Comparison of ENCODE assay signal across 25 cellular contexts in the genomic region with DNA sequence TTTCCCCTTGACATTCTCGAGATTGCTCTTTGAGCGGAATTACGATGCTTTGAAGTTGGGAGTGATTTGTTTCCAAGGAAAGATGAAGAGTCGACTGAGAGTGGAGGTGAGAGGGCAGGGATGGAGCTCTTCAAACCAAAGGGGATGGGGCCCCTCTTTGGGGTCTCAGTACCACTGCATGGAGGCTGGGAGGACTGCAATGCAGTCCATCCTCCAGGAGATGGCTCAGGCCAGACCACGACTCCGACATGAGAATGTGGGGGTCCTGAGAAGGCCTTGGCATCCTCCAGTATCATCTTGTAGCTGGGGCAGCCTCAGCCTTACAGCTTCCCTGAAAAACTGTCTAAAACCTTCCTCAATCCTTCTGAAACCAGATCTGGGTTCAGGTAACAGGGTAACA. TPM values are rescaled to one million over a fixed set of nuclear protein-coding genes. Genes with fewer than 3 reads are reported as not detected.
DNase-seq lines count a peak whose midpoint lies in the region; ATAC-seq and TF ChIP-seq lines count a peak whose summit lies in the region.
"Had no signal": no experiment of that assay in that cellular context is flagged by ENCODE, and none has a peak within 500 bp of the region (broad histone marks: within the 10 kb centered on the region; RNA-seq: fewer than 3 reads in every experiment).

No MANE protein-coding gene starts in this region.

- intact Hi-C loops in posterior vena cava (cut with DNase I) = loop anchor here (10.0 kb wide), 2 partner anchors 62 to 1782 kb away; a partner anchor contains a TSS

- H3K4me1 Mint-ChIP-seq in activated naive CD8-positive, alpha-beta T cell treated with anti-CD3 and anti-CD28 coated beads for 36 hours = peaks cover 17% of the 10 kb centered on the region

- no peaks in the 10 kb centered on the region for H3K36me3 Mint-ChIP-seq in activated naive CD8-positive, alpha-beta T cell treated with anti-CD3 and anti-CD28 coated beads for 36 hours
- H3K36me3 Mint-ChIP-seq: activated naive CD8-positive, alpha-beta T cell treated with anti-CD3 and anti-CD28 coated beads, Interleukin-2, amount 10 ng/mL, durations not matched to agents 7 days and 5 days; stimulated activated effector memory CD8-positive, alpha-beta T cell treated with anti-CD3 and anti-CD28 coated beads, Interleukin-12 subunit alpha, Interleukin-12 subunit beta, amount 100 ng/mL, for 72 hours had no signal

- no peak for ATAC-seq in GM19452 (IDR thresholded peaks at IDR 0.05; ENCODE audit: unreplicated experiment)
- ATAC-seq: GM12878; stimulated activated effector memory CD8-positive, alpha-beta T cell treated with anti-CD3 and anti-CD28 coated beads, Interleukin-12 subunit alpha, Interleukin-12 subunit beta, amount 100 ng/mL, for 72 hours had no signal

- no peak overlapping the region for H3K4me3 Mint-ChIP-seq in activated naive CD8-positive, alpha-beta T cell treated with anti-CD3 and anti-CD28 coated beads for 36 hours
- H3K4me3 Mint-ChIP-seq: activated naive CD8-positive, alpha-beta T cell treated with anti-CD3 and anti-CD28 coated beads, Interleukin-2, amount 10 ng/mL, durations not matched to agents 7 days and 5 days; stimulated activated effector memory CD8-positive, alpha-beta T cell treated with anti-CD3 and anti-CD28 coated beads, Interleukin-12 subunit alpha, Interleukin-12 subunit beta, amount 100 ng/mL, for 72 hours had no signal

- CTCF ChIA-PET in RWPE1 (lab: Yijun Ruan, JAX) = no interaction called here

- no peak overlapping the region for H3K27ac Mint-ChIP-seq in activated naive CD8-positive, alpha-beta T cell treated with anti-CD3 and anti-CD28 coated beads for 36 hours
- H3K27ac Mint-ChIP-seq: activated naive CD8-positive, alpha-beta T cell treated with anti-CD3 and anti-CD28 coated beads, Interleukin-2, amount 10 ng/mL, durations not matched to agents 7 days and 5 days; activated T-helper 2 cell treated with anti-CD3 and anti-CD28 coated beads, Interferon-gamma antibody, Interleukin-2, Interleukin-4, amounts not matched to agents 10 μg/mL and 5 μg/mL and 100 μg/mL, durations not matched to agents 14 hours and 24 hours and 36 hours; stimulated activated effector memory CD8-positive, alpha-beta T cell treated with anti-CD3 and anti-CD28 coated beads, Interleukin-12 subunit alpha, Interleukin-12 subunit beta, amount 100 ng/mL, for 72 hours had no signal

- H3K9me3 Mint-ChIP-seq in activated naive CD8-positive, alpha-beta T cell treated with anti-CD3 and anti-CD28 coated beads for 36 hours = no peaks in the 10 kb centered on the region
- H3K9me3 Mint-ChIP-seq: activated naive CD8-positive, alpha-beta T cell treated with anti-CD3 and anti-CD28 coated beads, Interleukin-2, amount 10 ng/mL, durations not matched to agents 7 days and 5 days; activated T-helper 2 cell treated with anti-CD3 and anti-CD28 coated beads, Interferon-gamma antibody, Interleukin-2, Interleukin-4, amounts not matched to agents 10 μg/mL and 5 μg/mL and 100 μg/mL, durations not matched to agents 14 hours and 24 hours and 36 hours; stimulated activated effector memory CD8-positive, alpha-beta T cell treated with anti-CD3 and anti-CD28 coated beads, Interleukin-12 subunit alpha, Interleukin-12 subunit beta, amount 100 ng/mL, for 72 hours had no signal

- peak overlapping the region; percentile 5; the same call in 1 of the 2 replicates for H3K27ac ChIP-seq in RWPE1
- H3K27ac ChIP-seq: hepatocyte, neutrophil had no signal

- POLR2A ChIA-PET in RWPE1 (lab: Yijun Ruan, JAX; ENCODE audit: low non-redundant PET) = no interaction called here

- DNase-seq in D341Med (ENCODE audit: low spot score) = peak; percentile 5
- no peak for DNase-seq in RWPE1 (ENCODE audit: low spot score)
- peak; percentile 36 for DNase-seq in iPS-NIHi7 (ENCODE audit: extremely low spot score)
- peak; percentile 15 for DNase-seq in posterior vena cava (ENCODE audit: low spot score)
- DNase-seq in SK-N-DZ (ENCODE audit: low spot score) = no peak
- no peak for DNase-seq in activated naive CD8-positive, alpha-beta T cell treated with anti-CD3 and anti-CD28 coated beads for 36 hours
- DNase-seq: activated naive CD8-positive, alpha-beta T cell treated with anti-CD3 and anti-CD28 coated beads, Interleukin-2, amount 10 ng/mL, durations not matched to agents 7 days and 5 days; C1 segment of cervical spinal cord; DND-41; effector CD8-positive, alpha-beta T cell; erythroblast; foreskin fibroblast; IMR-90; NCI-H1092; NCI-H187 treated with DMSO at 0.1 percent for 48 hours; NCI-H2227 treated with DMSO at 0.1 percent for 48 hours; NCI-H748 treated with DMSO at 0.1 percent for 48 hours; stimulated activated CD4-positive, alpha-beta T cell treated with anti-CD3 and anti-CD28 coated beads, Interleukin-2, amount 100 ng/mL, for 48 hours; substantia nigra had no signal

- no peaks in the 10 kb centered on the region for H3K27me3 Mint-ChIP-seq in activated naive CD8-positive, alpha-beta T cell treated with anti-CD3 and anti-CD28 coated beads for 36 hours

- no peak for TF ChIP-seq CTCF in RWPE1 (conservative IDR thresholded peaks at IDR 0.05; ENCODE audit: low read depth)

RNA-seq across cellular contexts. Expression of a gene that starts 51.1 kb away (rescaled TPM):
- total RNA-seq in posterior vena cava = 10 to 100 TPM; 18.8 to 19.4 TPM
- polyA plus RNA-seq in SK-N-DZ (2014; cell fraction: cytosol; rRNA removed) = 88.4 and 126 TPM in 2 replicates
- 17.5 and 20.1 TPM in 2 replicates for polyA plus RNA-seq in SK-N-DZ (2014; cell fraction: nucleus; rRNA removed)
- 10 to 100 TPM; 42.6 to 44.5 TPM for total RNA-seq in activated naive CD8-positive, alpha-beta T cell treated with anti-CD3 and anti-CD28 coated beads for 36 hours

Comparison
In these comparisons a context has a peak if more than half of its experiments do, and no peak if none do; other contexts are left out.
1. DNase-seq: peak in D341Med (single experiment), iPS-NIHi7 (single experiment) and posterior vena cava (single experiment); none in RWPE1 (single experiment), SK-N-DZ (single experiment) and activated naive CD8-positive, alpha-beta T cell treated with anti-CD3 and anti-CD28 coated beads for 36 hours (single experiment).